1 cellular context compared by ENCODE assay signal in genomic region chr5:143229896-143230675, GRCh38.
TF ChIP-seq lines count a peak whose summit lies in the region.

No MANE protein-coding gene starts in this region.

TF ChIP-seq in liver, 16 proteins besides CTCF, POLR2A, EP300 and RAD21 (continued from another document):
- TF ChIP-seq REST (IDR thresholded peaks at IDR 0.05) (peak; percentile 74), FOXA2 (IDR thresholded peaks at IDR 0.05) (peak; percentile 46)
